1 cellular context compared by ENCODE assay signal in genomic region chr17:64091116-64091515, GRCh38.
TF ChIP-seq lines count a peak whose summit lies in the region.

No MANE protein-coding gene starts in this region.

TF ChIP-seq in GM12878, 131 proteins besides CTCF, POLR2A, EP300 and RAD21 (continues in another document):
- TF ChIP-seq CUX1 (IDR thresholded peaks at IDR 0.05; ENCODE audit: insufficient replicate concordance, low read depth, low read length): no peak
- no peak for TF ChIP-seq SMAD5 (IDR thresholded peaks at IDR 0.05; ENCODE audit: low read depth)
- TF ChIP-seq TCF12 (IDR thresholded peaks at IDR 0.05; ENCODE audit: low read depth, low read length): no peak
- no peak for TF ChIP-seq MYB (IDR thresholded peaks at IDR 0.05; ENCODE audit: borderline replicate concordance, low read depth, low read length)
- TF ChIP-seq REST (IDR thresholded peaks at IDR 0.05; ENCODE audit: low read depth, low read length): no peak
- no peak for TF ChIP-seq ZBTB33 (IDR thresholded peaks at IDR 0.05)
- peak; percentile 76 for TF ChIP-seq RUNX3 (IDR thresholded peaks at IDR 0.05; ENCODE audit: low read length)
- no peak for TF ChIP-seq ZBTB4 (CRISPR knock-in tag; IDR thresholded peaks at IDR 0.05)
- no peak for TF ChIP-seq MEF2B (IDR thresholded peaks at IDR 0.05; ENCODE audit: partially characterized antibody, poor library complexity, severe bottlenecking)
- TF ChIP-seq CBX3 (IDR thresholded peaks at IDR 0.05; ENCODE audit: borderline replicate concordance, low read depth): no peak
- TF ChIP-seq PAX5 (IDR thresholded peaks at IDR 0.05; ENCODE audit: borderline replicate concordance, low read depth, low read length): peak; percentile 80; the same call in 1 of the 2 replicates
- TF ChIP-seq PKNOX1 (IDR thresholded peaks at IDR 0.05): no peak
- no peak for TF ChIP-seq ATF7 (IDR thresholded peaks at IDR 0.05; ENCODE audit: low read depth)
- TF ChIP-seq ESRRA (IDR thresholded peaks at IDR 0.05; ENCODE audit: low read length): no peak
- TF ChIP-seq CREB1 (IDR thresholded peaks at IDR 0.05; ENCODE audit: low read depth): peak; percentile 46; the same call in 1 of the 2 replicates
- TF ChIP-seq ZNF622 (IDR thresholded peaks at IDR 0.05): no peak
- TF ChIP-seq SUPT20H (IDR thresholded peaks at IDR 0.05; ENCODE audit: borderline replicate concordance, control insufficient read depth, low read depth, low read length): no peak
- TF ChIP-seq FOXM1 (IDR thresholded peaks at IDR 0.05; ENCODE audit: low read depth, low read length): no peak
- TF ChIP-seq IRF4 (IDR thresholded peaks at IDR 0.05; ENCODE audit: low read depth, low read length): 0 out of 2 replicates have a peak, but pooled peaks have one; percentile 72
- TF ChIP-seq MTA2 (IDR thresholded peaks at IDR 0.05; ENCODE audit: low read depth): 0 out of 2 replicates have a peak, but pooled peaks have one; percentile 10
- TF ChIP-seq NFXL1 (IDR thresholded peaks at IDR 0.05; ENCODE audit: borderline replicate concordance): no peak
- no peak for TF ChIP-seq HSF1 (IDR thresholded peaks at IDR 0.05; ENCODE audit: low read depth, low read length)
- peak; percentile 86 for TF ChIP-seq JUNB (IDR thresholded peaks at IDR 0.05)
- peak; percentile 37 to 48; a peak in 2 of 4 replicates for TF ChIP-seq IKZF2 (IDR thresholded peaks at IDR 0.05)
- TF ChIP-seq EGR1 (IDR thresholded peaks at IDR 0.05; ENCODE audit: borderline replicate concordance in 1 of 2, low read depth in 2 of 2, low read length in 2 of 2): no peak
- no peak for TF ChIP-seq RBBP5 (conservative IDR thresholded peaks at IDR 0.05)
- peak; percentile 60; the same call in 1 of the 2 replicates for TF ChIP-seq GABPA (IDR thresholded peaks at IDR 0.05; ENCODE audit: low read depth)
- TF ChIP-seq CREM (IDR thresholded peaks at IDR 0.05; ENCODE audit: low read depth): peak; percentile 72
- TF ChIP-seq PML (IDR thresholded peaks at IDR 0.05; ENCODE audit: low read length): no peak
- TF ChIP-seq ZNF687 (IDR thresholded peaks at IDR 0.05): peak; percentile 55
- 0 out of 2 replicates have a peak, but pooled peaks have one; percentile 5 for TF ChIP-seq MEF2A (IDR thresholded peaks at IDR 0.05; ENCODE audit: insufficient read depth, low read depth, low read length)
- TF ChIP-seq POU2F2 (IDR thresholded peaks at IDR 0.05; ENCODE audit: borderline replicate concordance, low read depth, low read length): peak; percentile 51; the same call in 1 of the 3 replicates
- TF ChIP-seq ATF2 (IDR thresholded peaks at IDR 0.05; ENCODE audit: low read length): peak; percentile 45; the same call in 1 of the 2 replicates
- TF ChIP-seq FOXK2 (IDR thresholded peaks at IDR 0.05): no peak
- TF ChIP-seq HDAC2 (IDR thresholded peaks at IDR 0.05): no peak
- no peak for TF ChIP-seq RB1 (IDR thresholded peaks at IDR 0.05; ENCODE audit: borderline replicate concordance)
